Comparison of ENCODE assay signal across 16 cellular contexts in the genomic region with DNA sequence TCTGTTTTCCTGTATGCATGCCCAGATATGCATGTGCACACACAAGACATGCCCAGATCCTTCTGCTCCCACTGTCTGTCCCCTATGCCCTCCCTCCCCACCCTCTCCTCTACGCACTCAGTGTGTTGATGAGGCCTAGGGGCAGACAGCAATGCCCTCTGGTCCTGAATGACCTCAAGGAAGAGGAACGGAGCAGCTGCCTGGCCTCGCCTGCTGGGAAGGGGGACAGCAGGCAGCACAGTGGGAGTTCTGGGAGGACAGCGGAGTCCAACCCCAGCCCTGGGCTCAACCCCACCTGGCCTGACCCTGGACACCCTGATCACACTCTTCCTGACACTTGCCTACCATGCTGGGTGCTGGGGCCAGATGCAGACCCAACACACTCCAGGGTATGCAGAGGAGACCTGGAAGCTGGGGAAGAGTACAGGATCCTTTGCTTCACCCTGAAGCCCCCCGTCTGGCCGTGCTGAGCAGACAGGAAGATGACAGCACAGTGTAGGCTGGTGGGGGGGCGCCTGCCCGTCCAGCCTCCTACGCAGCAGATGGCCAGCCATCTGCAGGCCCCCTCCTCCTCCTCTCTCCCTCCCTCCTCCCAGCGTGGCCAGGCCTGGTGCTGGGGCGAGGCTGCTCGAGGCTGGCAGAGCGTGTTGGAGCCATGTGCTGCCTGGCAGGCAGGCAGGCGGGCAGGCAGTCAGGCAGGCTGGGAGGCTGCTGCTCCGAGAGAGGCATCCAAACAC.
A peak's percentile ranks its signal among the peaks of the same experiment; 100 is the strongest.
DNase-seq lines count a peak whose midpoint lies in the region; ATAC-seq and TF ChIP-seq lines count a peak whose summit lies in the region.
"Had no signal": no experiment of that assay in that cellular context is flagged by ENCODE, and none has a peak within 500 bp of the region (broad histone marks: within the 10 kb centered on the region; RNA-seq: fewer than 3 reads in every experiment).

No MANE protein-coding gene starts in this region.

- H3K79me2 ChIP-seq in smooth muscle cell (ENCODE audit: low read depth) (no peaks in the 10 kb centered on the region), neural progenitor cell (ENCODE audit: low read depth) (no peaks in the 10 kb centered on the region)

- no TSS peak for BruUV-seq in IMR-90 (replicated peaks; lab: Mats Ljungman, UMichigan)

- peak overlapping the region; percentile 51; the same call in 1 of the 2 replicates for H3K4ac ChIP-seq in IMR-90 (ENCODE audit: low read depth, low read length)

- no peak overlapping the region for H3K23ac ChIP-seq in IMR-90 (ENCODE audit: low read depth, low read length)

- no peaks in the 10 kb centered on the region for H4K20me1 ChIP-seq in IMR-90 (ENCODE audit: insufficient read depth, low read length)
- H4K20me1 ChIP-seq in smooth muscle cell (ENCODE audit: low read depth) = no peaks in the 10 kb centered on the region
- no peaks in the 10 kb centered on the region for H4K20me1 ChIP-seq in neural progenitor cell (ENCODE audit: low read depth)

- in situ Hi-C loops in IMR-90 (cut with MboI; ENCODE audit: low sequenced_read_pairs) (no loop called here), ACHN (cut with HindIII; ENCODE audit: low pct_ligation_motif_present, low pct_unique_long_range_greater_than_20kb, low sequenced_read_pairs) (no loop called here)

- no peak for DNase-seq in IMR-90
- DNase-seq in amygdala (lab: John Stamatoyannopoulos, UW) = peak in 52 of 56 donors; percentile 37 to 95 (median 80)
- peak in 44 of 51 donors; percentile 22 to 92 (median 72) for DNase-seq in hypothalamus (lab: John Stamatoyannopoulos, UW)
- DNase-seq in smooth muscle cell (lab: John Stamatoyannopoulos, UW; ENCODE audit: unreplicated experiment) = no peak
- no peak for DNase-seq in neural progenitor cell (ENCODE audit: low spot score)
- DNase-seq in dedifferentiated amniotic fluid mesenchymal stem cell (ENCODE audit: extremely low spot score) = no peak
- DNase-seq in testis = no peak
- DNase-seq in ACHN = no peak
- DNase-seq: activated CD4-positive, alpha-beta T cell treated with anti-CD3 and anti-CD28 coated beads, Interleukin-2, amount 50 U/mL, for 48 hours; activated gamma-delta T cell treated with Interleukin-2 at 50 U/mL for 16 hours; immature natural killer cell; naive thymus-derived CD4-positive, alpha-beta T cell; NCI-H187; OCI-M1 had no signal

- 100% methylated on average over 1 of the region's 15 CpGs; no CpG with 5 or more reads in 1 of the 2 experiments for WGBS in IMR-90 (ENCODE audit: extremely low coverage in 2 of 2, insufficient read length in 1 of 2), 2 experiments
- WGBS in smooth muscle cell (ENCODE audit: low lambda C conversion rate) = 33% methylated on average over 15 of the region's 15 CpGs
- WGBS in testis, 2 donors = 64 to 65% methylated on average over 7 to 15 of the region's 15 CpGs

- no peak overlapping the region for H3K4me3 Mint-ChIP-seq in neural progenitor cell
- H3K4me3 Mint-ChIP-seq: immature natural killer cell; naive thymus-derived CD4-positive, alpha-beta T cell; T-helper 1 cell treated with Interleukin-12 subunit alpha and Interleukin-12 subunit beta and Interleukin-4 antibody, amounts not matched to agents 30 μg/mL and 1 μg/mL, for 36 hours had no signal

- peaks cover 4% of the 10 kb centered on the region for H3F3A ChIP-seq in smooth muscle cell (ENCODE audit: low read depth)
- peaks cover 16% of the 10 kb centered on the region for H3F3A ChIP-seq in neural progenitor cell (ENCODE audit: low read depth)

- no peak overlapping the region; the same call in 1 of the 2 replicates for H3K18ac ChIP-seq in IMR-90 (ENCODE audit: low read depth, low read length)

- no peak overlapping the region for H4K91ac ChIP-seq in IMR-90 (ENCODE audit: insufficient read depth, low read depth, low read length)

- POLR2A ChIA-PET in IMR-90 (lab: Charles Lee; ENCODE audit: unreplicated experiment) = no interaction called here

- no peak overlapping the region for H2BK5ac ChIP-seq in IMR-90 (ENCODE audit: low read depth, low read length, poor library complexity, severe bottlenecking)

- H3K9me3 Mint-ChIP-seq in neural progenitor cell = peaks cover 11% of the 10 kb centered on the region
- H3K9me3 Mint-ChIP-seq: immature natural killer cell; T-helper 1 cell treated with Interleukin-12 subunit alpha and Interleukin-12 subunit beta and Interleukin-4 antibody, amounts not matched to agents 30 μg/mL and 1 μg/mL, for 36 hours had no signal

- TF ChIP-seq RAD21 in IMR-90 (IDR thresholded peaks at IDR 0.05; ENCODE audit: low read length) = no peak

- no peak for ATAC-seq in IMR-90 (ENCODE audit: low read depth)
- ATAC-seq: naive thymus-derived CD4-positive, alpha-beta T cell had no signal

- peaks cover 5% of the 10 kb centered on the region for H3K9me3 ChIP-seq in IMR-90 (ENCODE audit: control insufficient read depth, insufficient read depth, low read length)
- H3K9me3 ChIP-seq in smooth muscle cell (replicated peaks; ENCODE audit: low read depth) = no peaks in the 10 kb centered on the region
- H3K9me3 ChIP-seq in neural progenitor cell (ENCODE audit: low read depth) = no peaks in the 10 kb centered on the region
- H3K9me3 ChIP-seq in testis = no peaks in the 10 kb centered on the region

- no peak overlapping the region; the same call in 1 of the 2 replicates for H2BK120ac ChIP-seq in IMR-90 (ENCODE audit: low read depth, low read length)

- H2AFZ ChIP-seq in IMR-90 (replicated peaks; ENCODE audit: low read length, poor library complexity) = peak overlapping the region; percentile 47
- H2AFZ ChIP-seq in smooth muscle cell (ENCODE audit: low read depth) = no peak overlapping the region
- H2AFZ ChIP-seq in neural progenitor cell (replicated peaks) = no peak overlapping the region

- H2BK15ac ChIP-seq in IMR-90 (ENCODE audit: low read depth, low read length) = no peak overlapping the region

- H4K5ac ChIP-seq in IMR-90 (ENCODE audit: low read depth, low read length) = no peak overlapping the region

- no peak overlapping the region for H3K27ac Mint-ChIP-seq in neural progenitor cell
- H3K27ac Mint-ChIP-seq: immature natural killer cell; T-helper 1 cell treated with Interleukin-12 subunit alpha and Interleukin-12 subunit beta and Interleukin-4 antibody, amounts not matched to agents 30 μg/mL and 1 μg/mL, for 36 hours had no signal

- H2AK9ac ChIP-seq in IMR-90 (replicated peaks; ENCODE audit: low read depth, low read length, poor library complexity) = no peak overlapping the region

- H3K4me3 ChIP-seq in IMR-90 (ENCODE audit: insufficient read depth, low read depth, low read length) (no peak overlapping the region), smooth muscle cell (no peak overlapping the region), neural progenitor cell (no peak overlapping the region), testis (no peak overlapping the region)

- H3K9ac ChIP-seq in IMR-90 (ENCODE audit: low read depth, low read length) = no peak overlapping the region
- no peak overlapping the region for H3K9ac ChIP-seq in smooth muscle cell (ENCODE audit: low read depth)
- no peak overlapping the region for H3K9ac ChIP-seq in neural progenitor cell

- no peak overlapping the region for H3K4me2 ChIP-seq in IMR-90 (ENCODE audit: low read depth, low read length)
- H3K4me2 ChIP-seq in smooth muscle cell = no peak overlapping the region
- H3K4me2 ChIP-seq in neural progenitor cell = no peak overlapping the region

- no peak overlapping the region for H4K8ac ChIP-seq in IMR-90 (ENCODE audit: low read depth in 2 of 2, low read length in 2 of 2)

- 0 out of 2 replicates have a peak overlapping the region, but pooled peaks have one; percentile 27 for H2BK20ac ChIP-seq in IMR-90 (ENCODE audit: low read depth, low read length)

- no peak overlapping the region for H3K14ac ChIP-seq in IMR-90 (replicated peaks; ENCODE audit: low read depth, low read length)

- no peak overlapping the region for H3K56ac ChIP-seq in IMR-90 (ENCODE audit: extremely low read depth, insufficient read depth, low read length)

- peaks cover 32% of the 10 kb centered on the region for H3K27me3 Mint-ChIP-seq in neural progenitor cell (ENCODE audit: insufficient read depth, low read depth)
- H3K27me3 Mint-ChIP-seq: naive thymus-derived CD4-positive, alpha-beta T cell had no signal

- H3K4me1 ChIP-seq in IMR-90 (ENCODE audit: control insufficient read depth, insufficient read depth, low read length) (peaks cover 14% of the 10 kb centered on the region), smooth muscle cell (ENCODE audit: low read depth) (peaks cover 9% of the 10 kb centered on the region), neural progenitor cell (no peaks in the 10 kb centered on the region), testis (peaks cover 34% of the 10 kb centered on the region)

- dilution Hi-C loops in IMR-90 (cut with HindIII; ENCODE audit: low sequenced_read_pairs, unreplicated experiment) = no loop called here

- no peaks in the 10 kb centered on the region for H3K36me3 ChIP-seq in IMR-90 (ENCODE audit: control insufficient read depth, insufficient read depth, low read length)
- no peaks in the 10 kb centered on the region for H3K36me3 ChIP-seq in smooth muscle cell (ENCODE audit: low read depth)
- H3K36me3 ChIP-seq in neural progenitor cell = no peaks in the 10 kb centered on the region
- H3K36me3 ChIP-seq in testis (ENCODE audit: low read depth, missing control alignments) = no peaks in the 10 kb centered on the region

- H3K27me3 ChIP-seq in IMR-90 (ENCODE audit: control insufficient read depth, insufficient read depth, low read length) (no peaks in the 10 kb centered on the region), smooth muscle cell (ENCODE audit: low read depth) (no peaks in the 10 kb centered on the region), neural progenitor cell (no peaks in the 10 kb centered on the region), testis (no peaks in the 10 kb centered on the region)

- H3K79me1 ChIP-seq in IMR-90 (ENCODE audit: low read depth in 1 of 2, low read length in 2 of 2) = peaks cover 0 to 4% of the 10 kb centered on the region in 2 experiments; a peak in 1 of 4 replicates

- no peaks in the 10 kb centered on the region for H3K36me3 Mint-ChIP-seq in neural progenitor cell
- H3K36me3 Mint-ChIP-seq: immature natural killer cell; naive thymus-derived CD4-positive, alpha-beta T cell had no signal

- CTCF ChIA-PET in IMR-90 (lab: Yijun Ruan, JAX) = no interaction called here

- TF ChIP-seq POLR2A in IMR-90 (IDR thresholded peaks at IDR 0.05; ENCODE audit: low read depth, low read length) (no peak), testis (IDR thresholded peaks at IDR 0.05) (no peak)

- H3K27ac ChIP-seq in IMR-90 (ENCODE audit: insufficient read depth, low read length) (no peak overlapping the region), smooth muscle cell (ENCODE audit: low read depth) (peak overlapping the region; percentile 50), neural progenitor cell (no peak overlapping the region), testis (no peak overlapping the region)
- H3K27ac ChIP-seq: C4-2B had no signal

- peak overlapping the region; percentile 38; the same call in 1 of the 2 replicates for H2AK5ac ChIP-seq in IMR-90 (ENCODE audit: low read depth, low read length)

- intact Hi-C loops in IMR-90 (cut with micrococcal nuclease) (no loop called here), testis (cut with DNase I; ENCODE audit: low total_unique reads) (no loop called here)

- H3K4me1 Mint-ChIP-seq in neural progenitor cell = peaks cover 38% of the 10 kb centered on the region

- H3K9me1 ChIP-seq in IMR-90 (ENCODE audit: insufficient read depth, low read length) = peaks cover 6% of the 10 kb centered on the region

- TF ChIP-seq CTCF in IMR-90 (conservative IDR thresholded peaks at IDR 0.05; ENCODE audit: low read depth, low read length) (no peak), smooth muscle cell (IDR thresholded peaks at IDR 0.05; ENCODE audit: borderline replicate concordance, insufficient read depth, poor library complexity, severe bottlenecking) (no peak), neural progenitor cell (IDR thresholded peaks at IDR 0.05) (no peak), testis (IDR thresholded peaks at IDR 0.05) (no peak)

Comparison
In these comparisons a context has a peak if more than half of its experiments do, and no peak if none do; other contexts are left out.
1. DNase-seq: peak in amygdala (52 of 56) and hypothalamus (44 of 51); none in IMR-90 (single experiment), smooth muscle cell (single experiment), neural progenitor cell (single experiment), dedifferentiated amniotic fluid mesenchymal stem cell (single experiment), testis (single experiment) and ACHN (single experiment).